2 cellular contexts compared by ENCODE assay signal in genomic region chr1:167913895-167914502, GRCh38.
TF ChIP-seq lines count a peak whose summit lies in the region.

Gene ADCY10 (minus strand): TSS chr1:167914134. CDS start chr1:167905140, 8,994 bp downstream.

TF ChIP-seq in K562, 482 proteins besides CTCF, POLR2A, EP300 and RAD21 (continued from another document):
- TF ChIP-seq ARID4B (CRISPR knock-in tag; IDR thresholded peaks at IDR 0.05), result 0 out of 2 replicates have a peak, but pooled peaks have one; percentile 28
- no peak for TF ChIP-seq ERF (CRISPR knock-in tag; IDR thresholded peaks at IDR 0.05)
- TF ChIP-seq CEBPG (CRISPR knock-in tag; IDR thresholded peaks at IDR 0.05), result peak; percentile 51; the same call in 1 of the 2 replicates
- 0 out of 4 replicates have a peak, but pooled peaks have one; percentile 6 to 19 for TF ChIP-seq CEBPG (tag; conservative IDR thresholded peaks at IDR 0.05 in 1 of 2, IDR thresholded peaks at IDR 0.05 in 1 of 2)

TF ChIP-seq in liver, 16 proteins besides CTCF, POLR2A, EP300 and RAD21 (continued from another document):
- peak; percentile 92 for TF ChIP-seq ZBTB33 (IDR thresholded peaks at IDR 0.05)
- TF ChIP-seq REST (IDR thresholded peaks at IDR 0.05), result peak; percentile 81
- TF ChIP-seq NR2F2 (IDR thresholded peaks at IDR 0.05), result peak; percentile 72
- TF ChIP-seq FOXA2 (IDR thresholded peaks at IDR 0.05), result peak; percentile 88
- peak; percentile 99 for TF ChIP-seq RXRA (IDR thresholded peaks at IDR 0.05)
- TF ChIP-seq SP1 (IDR thresholded peaks at IDR 0.05), result peak; percentile 95
- peak; percentile 49 for TF ChIP-seq ATF3 (IDR thresholded peaks at IDR 0.05)
- TF ChIP-seq HNF4G (IDR thresholded peaks at IDR 0.05), result peak; percentile 47
- TF ChIP-seq YY1 (IDR thresholded peaks at IDR 0.05), result peak; percentile 97
- peak; percentile 77 for TF ChIP-seq FOXA1 (IDR thresholded peaks at IDR 0.05)
- TF ChIP-seq TAF1 (conservative IDR thresholded peaks at IDR 0.05), result peak; percentile 35
- peak; percentile 49 to 91 for TF ChIP-seq JUND (IDR thresholded peaks at IDR 0.05)
